Comparison of ENCODE assay signal across 30 cellular contexts in the genomic region with DNA sequence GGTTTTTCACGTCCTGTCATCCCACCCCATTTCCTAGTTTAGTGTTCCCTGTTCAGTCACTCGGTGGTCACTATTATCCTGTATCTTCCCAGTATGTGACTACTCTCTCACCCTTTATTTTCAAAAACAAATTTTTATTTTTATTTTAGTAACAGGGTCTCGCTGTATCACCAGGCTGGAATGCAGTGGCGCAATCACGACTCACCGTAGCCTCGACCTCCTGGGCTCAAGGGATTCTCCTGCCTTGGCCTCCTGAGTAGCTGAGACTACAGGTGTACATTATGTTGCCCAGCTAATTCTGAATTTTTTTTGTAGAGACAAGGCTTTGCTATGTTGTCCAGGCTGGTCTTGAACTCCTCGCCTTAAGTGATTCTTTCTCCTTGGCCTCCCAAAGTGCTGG. TPM values are rescaled to one million over a fixed set of nuclear protein-coding genes. Genes with fewer than 3 reads are reported as not detected.
DNase-seq lines count a peak whose midpoint lies in the region; ATAC-seq, FAIRE-seq and TF ChIP-seq lines count a peak whose summit lies in the region.
"Had no signal": no experiment of that assay in that cellular context is flagged by ENCODE, and none has a peak within 500 bp of the region (broad histone marks: within the 10 kb centered on the region; RNA-seq: fewer than 3 reads in every experiment).

No MANE protein-coding gene starts in this region.

- no peak overlapping the region for H4K8ac ChIP-seq in IMR-90 (ENCODE audit: low read depth in 2 of 2, low read length in 2 of 2)

- H3K18ac ChIP-seq in IMR-90 (ENCODE audit: low read depth, low read length) = no peak overlapping the region

- no peaks in the 10 kb centered on the region for H3K79me1 ChIP-seq in IMR-90 (ENCODE audit: low read depth in 1 of 2, low read length in 2 of 2)

- POLR2A ChIA-PET in IMR-90 (lab: Charles Lee; ENCODE audit: unreplicated experiment) = no interaction called here

- H3K36me3 ChIP-seq in IMR-90 (ENCODE audit: control insufficient read depth, insufficient read depth, low read length) (no peaks in the 10 kb centered on the region), adipocyte (ENCODE audit: control insufficient read depth, insufficient read depth, low read length, severe bottlenecking) (no peaks in the 10 kb centered on the region)
- H3K36me3 ChIP-seq: BLaER1 treated with 17β-estradiol and CSF1 and Interleukin-3, amounts not matched to agents 10 nM and 100 nM; prostate gland; sigmoid colon; SJSA1 had no signal

- H3K27ac ChIP-seq in IMR-90 (ENCODE audit: insufficient read depth, low read length) (no peak overlapping the region), foreskin keratinocyte (no peak overlapping the region)
- H3K27ac ChIP-seq: BLaER1 treated with 17β-estradiol and CSF1 and Interleukin-3, amounts not matched to agents 10 nM and 100 nM; prostate gland; sigmoid colon; SJSA1 had no signal

- H3K4ac ChIP-seq in IMR-90 (ENCODE audit: low read depth, low read length) = no peak overlapping the region

- H3K27ac Mint-ChIP-seq in Calu3 (ENCODE audit: unreplicated experiment) = no peak overlapping the region
- H3K27ac Mint-ChIP-seq: activated CD4-positive, alpha-beta T cell treated with anti-CD3 and anti-CD28 coated beads, Interleukin-2, amount 10 ng/mL, durations not matched to agents 7 days and 5 days; activated T-cell treated with anti-CD3 and anti-CD28 coated beads, Interleukin-2, amount 50 U/mL, for 24 hours; dendritic cell treated with granulocyte-macrophage colony-stimulating factor and Interleukin-4, amounts not matched to agents 40 ng/mL and 50 ng/mL, for 4 days; GM23338; immature natural killer cell; natural killer cell; stimulated activated effector memory CD8-positive, alpha-beta T cell treated with anti-CD3 and anti-CD28 coated beads, Interleukin-12 subunit alpha, Interleukin-12 subunit beta, amount 100 ng/mL, for 72 hours; type B pancreatic cell had no signal

- H4K20me1 ChIP-seq in IMR-90 (ENCODE audit: insufficient read depth, low read length) = no peaks in the 10 kb centered on the region
- H4K20me1 ChIP-seq: BLaER1 treated with 17β-estradiol and CSF1 and Interleukin-3, amounts not matched to agents 10 nM and 100 nM had no signal

- H3K4me1 ChIP-seq in IMR-90 (ENCODE audit: control insufficient read depth, insufficient read depth, low read length) (peaks cover 3% of the 10 kb centered on the region; the same call in 1 of the 2 replicates), adipocyte (ENCODE audit: control insufficient read depth, insufficient read depth, low read length) (peaks cover 25% of the 10 kb centered on the region), foreskin keratinocyte (no peaks in the 10 kb centered on the region)
- H3K4me1 ChIP-seq: prostate gland, SJSA1 had no signal

- H3K27me3 ChIP-seq in IMR-90 (ENCODE audit: control insufficient read depth, insufficient read depth, low read length) = peaks cover 3% of the 10 kb centered on the region; the same call in 1 of the 2 replicates
- H3K27me3 ChIP-seq in adipocyte (replicated peaks; ENCODE audit: control insufficient read depth, insufficient read depth, low read length) = no peaks in the 10 kb centered on the region
- no peaks in the 10 kb centered on the region for H3K27me3 ChIP-seq in foreskin keratinocyte
- H3K27me3 ChIP-seq: BLaER1 treated with 17β-estradiol and CSF1 and Interleukin-3, amounts not matched to agents 10 nM and 100 nM; sigmoid colon; SJSA1 had no signal

- H4K91ac ChIP-seq in IMR-90 (ENCODE audit: insufficient read depth, low read depth, low read length) = no peak overlapping the region

- intact Hi-C loops in Calu3 (cut with micrococcal nuclease; ENCODE audit: unreplicated experiment) = no loop called here
- intact Hi-C loops in IMR-90 (cut with micrococcal nuclease) = loop anchor here (5.0 kb wide), 1 partner anchor 43 kb away; no protein-coding TSS in a partner anchor

- no peak for TF ChIP-seq RAD21 in IMR-90 (IDR thresholded peaks at IDR 0.05; ENCODE audit: low read length)

- H3K9ac ChIP-seq in IMR-90 (ENCODE audit: low read depth, low read length) = no peak overlapping the region
- H3K9ac ChIP-seq in adipocyte (ENCODE audit: low read length) = no peak overlapping the region
- H3K9ac ChIP-seq: BLaER1 treated with 17β-estradiol and CSF1 and Interleukin-3, amounts not matched to agents 10 nM and 100 nM had no signal

- H3K56ac ChIP-seq in IMR-90 (ENCODE audit: extremely low read depth, insufficient read depth, low read length) = no peak overlapping the region

- H2BK5ac ChIP-seq in IMR-90 (ENCODE audit: low read depth, low read length, poor library complexity, severe bottlenecking) = no peak overlapping the region

- H2BK15ac ChIP-seq in IMR-90 (ENCODE audit: low read depth, low read length) = no peak overlapping the region

- H2AK9ac ChIP-seq in IMR-90 (replicated peaks; ENCODE audit: low read depth, low read length, poor library complexity) = no peak overlapping the region

- ATAC-seq in IMR-90 (ENCODE audit: low read depth) = no peak
- peak; percentile 41 for ATAC-seq in foreskin keratinocyte
- no peak for ATAC-seq in HG02623 (IDR thresholded peaks at IDR 0.05; ENCODE audit: unreplicated experiment)
- ATAC-seq in GM21619 (IDR thresholded peaks at IDR 0.05; ENCODE audit: unreplicated experiment) = no peak
- ATAC-seq: GM23338; mucosa of descending colon; natural killer cell; stimulated activated effector memory CD8-positive, alpha-beta T cell treated with anti-CD3 and anti-CD28 coated beads, Interleukin-12 subunit alpha, Interleukin-12 subunit beta, amount 100 ng/mL, for 72 hours; WTC11 had no signal

- H3K9me3 ChIP-seq in IMR-90 (ENCODE audit: control insufficient read depth, insufficient read depth, low read length) (no peaks in the 10 kb centered on the region), adipocyte (ENCODE audit: control insufficient read depth, low read length) (no peaks in the 10 kb centered on the region)
- H3K9me3 ChIP-seq: BLaER1 treated with 17β-estradiol and CSF1 and Interleukin-3, amounts not matched to agents 10 nM and 100 nM; mucosa of descending colon; prostate gland; sigmoid colon; SJSA1 had no signal

- no peak overlapping the region for H2AFZ ChIP-seq in IMR-90 (replicated peaks; ENCODE audit: low read length, poor library complexity)

- H2BK120ac ChIP-seq in IMR-90 (ENCODE audit: low read depth, low read length) = no peak overlapping the region

- BruUV-seq in Calu3 (replicated peaks; lab: Mats Ljungman, UMichigan) (no TSS peak), IMR-90 (replicated peaks; lab: Mats Ljungman, UMichigan) (no TSS peak)

- H3K9me3 Mint-ChIP-seq in Calu3 (ENCODE audit: low read depth, unreplicated experiment) = no peaks in the 10 kb centered on the region
- H3K9me3 Mint-ChIP-seq: activated CD4-positive, alpha-beta T cell treated with anti-CD3 and anti-CD28 coated beads, Interleukin-2, amount 10 ng/mL, durations not matched to agents 7 days and 5 days; stimulated activated effector memory CD8-positive, alpha-beta T cell treated with anti-CD3 and anti-CD28 coated beads, Interleukin-12 subunit alpha, Interleukin-12 subunit beta, amount 100 ng/mL, for 72 hours had no signal

- H3K36me3 Mint-ChIP-seq in Calu3 (ENCODE audit: insufficient read depth, unreplicated experiment) = no peaks in the 10 kb centered on the region
- H3K36me3 Mint-ChIP-seq: immature natural killer cell; natural killer cell; stimulated activated effector memory CD8-positive, alpha-beta T cell treated with anti-CD3 and anti-CD28 coated beads, Interleukin-12 subunit alpha, Interleukin-12 subunit beta, amount 100 ng/mL, for 72 hours; type B pancreatic cell had no signal

- in situ Hi-C loops in IMR-90 (cut with MboI; ENCODE audit: low sequenced_read_pairs) = no loop called here

- TF ChIP-seq POLR2A in IMR-90 (IDR thresholded peaks at IDR 0.05; ENCODE audit: low read depth, low read length) = no peak

- H3K9me1 ChIP-seq in IMR-90 (ENCODE audit: insufficient read depth, low read length) = no peaks in the 10 kb centered on the region

- WGBS in IMR-90 (ENCODE audit: extremely low coverage in 2 of 2, insufficient read length in 1 of 2), 2 experiments = 92% methylated on average over 2 of the region's 8 CpGs; no CpG with 5 or more reads in 1 of the 2 experiments

- H4K5ac ChIP-seq in IMR-90 (ENCODE audit: low read depth, low read length) = no peak overlapping the region

- no peak for FAIRE-seq in HTR-8/SVneo (lab: Jason Lieb, UNC)

- CTCF ChIA-PET in Calu3 (lab: Charles Lee) (no interaction called here), IMR-90 (lab: Yijun Ruan, JAX) (interaction anchor here (0.7 kb wide), 1 partner anchor 262 kb away, joined by 3 read pairs; no protein-coding TSS in a partner anchor)

- H2AK5ac ChIP-seq in IMR-90 (ENCODE audit: low read depth, low read length) = no peak overlapping the region

- no peak overlapping the region for H3K4me3 Mint-ChIP-seq in Calu3 (ENCODE audit: low read depth, unreplicated experiment)
- H3K4me3 Mint-ChIP-seq: activated CD4-positive, alpha-beta T cell treated with anti-CD3 and anti-CD28 coated beads, Interleukin-2, amount 10 ng/mL, durations not matched to agents 7 days and 5 days; activated T-cell treated with anti-CD3 and anti-CD28 coated beads, Interleukin-2, amount 50 U/mL, for 24 hours; dendritic cell treated with granulocyte-macrophage colony-stimulating factor and Interleukin-4, amounts not matched to agents 40 ng/mL and 50 ng/mL, for 4 days; GM23338; immature natural killer cell; natural killer cell; stimulated activated effector memory CD8-positive, alpha-beta T cell treated with anti-CD3 and anti-CD28 coated beads, Interleukin-12 subunit alpha, Interleukin-12 subunit beta, amount 100 ng/mL, for 72 hours; type B pancreatic cell; WTC11 had no signal

- H3K4me1 Mint-ChIP-seq in Calu3 (ENCODE audit: low read depth, unreplicated experiment) = no peaks in the 10 kb centered on the region
- H3K4me1 Mint-ChIP-seq: activated CD4-positive, alpha-beta T cell treated with anti-CD3 and anti-CD28 coated beads, Interleukin-2, amount 10 ng/mL, durations not matched to agents 7 days and 5 days; immature natural killer cell; natural killer cell; stimulated activated effector memory CD8-positive, alpha-beta T cell treated with anti-CD3 and anti-CD28 coated beads, Interleukin-12 subunit alpha, Interleukin-12 subunit beta, amount 100 ng/mL, for 72 hours had no signal

- H2BK20ac ChIP-seq in IMR-90 (ENCODE audit: low read depth, low read length) = no peak overlapping the region

- dilution Hi-C loops in IMR-90 (cut with HindIII; ENCODE audit: low sequenced_read_pairs, unreplicated experiment) = no loop called here

- H3K23ac ChIP-seq in IMR-90 (ENCODE audit: low read depth, low read length) = no peak overlapping the region

- no peak overlapping the region for H3K14ac ChIP-seq in IMR-90 (replicated peaks; ENCODE audit: low read depth, low read length)

- no peak for TF ChIP-seq CTCF in Calu3 (IDR thresholded peaks at IDR 0.05; ENCODE audit: unreplicated experiment)
- TF ChIP-seq CTCF in IMR-90 (conservative IDR thresholded peaks at IDR 0.05; ENCODE audit: low read depth, low read length) = no peak
- no peak for TF ChIP-seq CTCF in foreskin keratinocyte (conservative IDR thresholded peaks at IDR 0.05)

- H3K27me3 Mint-ChIP-seq in Calu3 (ENCODE audit: unreplicated experiment) = no peaks in the 10 kb centered on the region
- H3K27me3 Mint-ChIP-seq: activated CD4-positive, alpha-beta T cell treated with anti-CD3 and anti-CD28 coated beads, Interleukin-2, amount 10 ng/mL, durations not matched to agents 7 days and 5 days; dendritic cell treated with granulocyte-macrophage colony-stimulating factor and Interleukin-4, amounts not matched to agents 40 ng/mL and 50 ng/mL, for 4 days had no signal

- DNase-seq in Calu3 (peak; percentile 8), IMR-90 (peak; percentile 49), adipocyte (ENCODE audit: low read depth) (peak; percentile 50), foreskin keratinocyte (no peak), HTR-8/SVneo (ENCODE audit: insufficient read length, low spot score) (no peak), cerebellar nuclear complex (lab: John Stamatoyannopoulos, UW) (no peak)
- DNase-seq: activated CD4-positive, alpha-beta T cell treated with anti-CD3 and anti-CD28 coated beads, Interleukin-2, amount 10 ng/mL, durations not matched to agents 7 days and 5 days; activated T-cell treated with anti-CD3 and anti-CD28 coated beads, Interleukin-2, amount 50 U/mL, for 24 hours; central memory CD4-positive, alpha-beta T cell; GF-D8; immature natural killer cell; mammary epithelial cell; mucosa of descending colon; natural killer cell; NCI-H1048; NCI-H1694; NCI-H510A; occipital lobe; sigmoid colon; stimulated activated CD4-positive, alpha-beta T cell treated with anti-CD3 and anti-CD28 coated beads, Interleukin-15, amount 100 ng/mL, for 24 hours had no signal

- H3K4me3 ChIP-seq in IMR-90 (ENCODE audit: insufficient read depth, low read depth, low read length) (no peak overlapping the region), adipocyte (ENCODE audit: low read length) (no peak overlapping the region)
- H3K4me3 ChIP-seq: BLaER1 treated with 17β-estradiol and CSF1 and Interleukin-3, amounts not matched to agents 10 nM and 100 nM; GM23338; mucosa of descending colon; prostate gland; sigmoid colon; SJSA1 had no signal

- no peak overlapping the region for H3K4me2 ChIP-seq in IMR-90 (ENCODE audit: low read depth, low read length)
- H3K4me2 ChIP-seq: BLaER1 treated with 17β-estradiol and CSF1 and Interleukin-3, amounts not matched to agents 10 nM and 100 nM; GM23338 had no signal

RNA-seq across cellular contexts. Expression of a gene that starts 20.1 kb away (rescaled TPM):
- total RNA-seq in Calu3 (2022) (7.0 and 12.7 TPM in 2 replicates), IMR-90 (2012; rRNA removed) (20.8 and 21.3 TPM in 2 replicates), foreskin keratinocyte (6.2 and 6.9 TPM in 2 replicates)
- polyA plus RNA-seq in IMR-90 (2012; rRNA removed) (20.4 and 21.7 TPM in 2 replicates), foreskin keratinocyte (2.0 and 2.2 TPM in 2 replicates)
- polyA plus RNA-seq in IMR-90 (2012; cell fraction: cytosol; rRNA removed) = 8.1 and 14.7 TPM in 2 replicates
- polyA plus RNA-seq in IMR-90 (2012; cell fraction: nucleus; rRNA removed; ENCODE audit: low replicate concordance) = 28.9 and 30.5 TPM in 2 replicates

Comparison
In these comparisons a context has a peak if more than half of its experiments do, and no peak if none do; other contexts are left out.
1. DNase-seq: peak in Calu3 (single experiment), IMR-90 (single experiment) and adipocyte (single experiment); none in foreskin keratinocyte (0 of 2), HTR-8/SVneo (single experiment) and cerebellar nuclear complex (0 of 2).